In the genomic region with DNA sequence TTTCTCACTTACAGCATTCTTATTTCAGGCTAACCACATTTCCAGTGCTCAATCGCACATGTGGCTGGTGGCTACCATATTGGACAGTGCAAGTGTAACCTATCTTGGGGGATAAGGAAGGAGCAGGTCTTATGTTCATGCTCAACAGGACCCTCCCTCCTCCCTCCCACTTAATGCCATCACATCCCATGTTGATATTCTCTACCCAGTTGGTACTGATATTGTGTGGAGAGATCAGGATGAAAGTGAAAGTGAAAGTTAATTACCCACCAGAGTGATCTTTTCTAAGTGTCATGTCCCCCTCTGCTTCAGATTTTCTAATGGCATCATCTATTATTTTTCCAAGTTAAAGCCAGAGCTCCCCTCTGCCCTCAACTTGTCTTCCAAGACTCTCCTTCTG, we compare ENCODE assay signal across 1 cellular context.
TF ChIP-seq lines count a peak whose summit lies in the region.

No MANE protein-coding gene starts in this region.

TF ChIP-seq in HepG2, 621 proteins besides CTCF, POLR2A, EP300 and RAD21 (continued from another document):
- TF ChIP-seq ZNF709 (CRISPR knock-in tag; IDR thresholded peaks at IDR 0.05) = no peak
